20 cellular contexts compared by ENCODE assay signal in genomic region chr1:168917796-168918195, GRCh38.
DNase-seq lines count a peak whose midpoint lies in the region; ATAC-seq and TF ChIP-seq lines count a peak whose summit lies in the region.
"Had no signal": no experiment of that assay in that cellular context is flagged by ENCODE, and none has a peak within 500 bp of the region (broad histone marks: within the 10 kb centered on the region; RNA-seq: fewer than 3 reads in every experiment).

No MANE protein-coding gene starts in this region.

- ATAC-seq in GM23338 (no peak), RWPE2 (ENCODE audit: low read depth) (no peak)

- peak overlapping the region; percentile 77 for H2AFZ ChIP-seq in GM23338

- intact Hi-C loops in esophagus muscularis mucosa (cut with DNase I): no loop called here

- no peaks in the 10 kb centered on the region for H3K79me2 ChIP-seq in GM23338 (replicated peaks; ENCODE audit: insufficient read depth)

- H3K4me2 ChIP-seq in GM23338: no peak overlapping the region
- H3K4me2 ChIP-seq: A549 had no signal

- H3F3A ChIP-seq in GM23338 (replicated peaks; ENCODE audit: low read depth): no peaks in the 10 kb centered on the region

- WGBS in esophagus muscularis mucosa: 90% methylated on average over 2 of the region's 2 CpGs

- H3K9me2 ChIP-seq in GM23338 (ENCODE audit: insufficient read depth): peaks cover 16% of the 10 kb centered on the region; the same call in 1 of the 2 replicates

- H3K4me1 ChIP-seq in GM23338 (ENCODE audit: insufficient read depth) (peaks cover 21% of the 10 kb centered on the region), RWPE2 (ENCODE audit: insufficient read depth, poor library complexity, severe bottlenecking) (peaks cover 27% of the 10 kb centered on the region), esophagus muscularis mucosa (peaks cover 6 to 10% (median 8%) of the 10 kb centered on the region in 4 donors)

- H4K20me1 ChIP-seq in GM23338 (replicated peaks; ENCODE audit: insufficient read depth): no peaks in the 10 kb centered on the region

- no peaks in the 10 kb centered on the region for H3K36me3 Mint-ChIP-seq in GM23338 (ENCODE audit: low read depth)
- H3K36me3 Mint-ChIP-seq: CD14-positive monocyte, IgD-negative memory B cell had no signal

- TF ChIP-seq POLR2A in esophagus muscularis mucosa (IDR thresholded peaks at IDR 0.05; ENCODE audit: low read depth): no peak

- no peaks in the 10 kb centered on the region for H3K27me3 Mint-ChIP-seq in GM23338 (ENCODE audit: insufficient read depth, low read depth, poor library complexity)
- H3K27me3 Mint-ChIP-seq: B cell had no signal

- no peak for DNase-seq in GM23338 (ENCODE audit: low spot score)
- peak; percentile 81 for DNase-seq in NCI-H2107 treated with DMSO at 0.1 percent for 48 hours (lab: John Stamatoyannopoulos, UW; ENCODE audit: unreplicated experiment)
- no peak for DNase-seq in RWPE2 (ENCODE audit: low spot score)
- peak; percentile 16 for DNase-seq in medulla oblongata (ENCODE audit: extremely low spot score)
- no peak for DNase-seq in GM19240 (ENCODE audit: insufficient read length, low spot score)
- DNase-seq in esophagus muscularis mucosa (ENCODE audit: extremely low spot score): no peak
- no peak for DNase-seq in NCI-H146 treated with DMSO at 0.1 percent for 48 hours (lab: John Stamatoyannopoulos, UW; ENCODE audit: unreplicated experiment)
- no peak for DNase-seq in SKM-1 (lab: John Stamatoyannopoulos, UW; ENCODE audit: unreplicated experiment)
- DNase-seq: MV-4-11, NCI-H1694 treated with DMSO at 0.1 percent for 48 hours, NCI-H2081 treated with DMSO at 0.1 percent for 48 hours, NCI-H446, NCI-H526, OCI-M1, SHP77 had no signal

- H3K36me3 ChIP-seq in GM23338 (ENCODE audit: insufficient read depth) (no peaks in the 10 kb centered on the region), RWPE2 (ENCODE audit: low read depth) (no peaks in the 10 kb centered on the region), esophagus muscularis mucosa (no peaks in the 10 kb centered on the region)

- H3K27me3 ChIP-seq in GM23338 (ENCODE audit: insufficient read depth) (no peaks in the 10 kb centered on the region), RWPE2 (ENCODE audit: insufficient read depth, poor library complexity, severe bottlenecking) (no peaks in the 10 kb centered on the region), esophagus muscularis mucosa (no peaks in the 10 kb centered on the region)

- H3K9me3 ChIP-seq in RWPE2 (ENCODE audit: severe bottlenecking) (no peaks in the 10 kb centered on the region), esophagus muscularis mucosa (no peaks in the 10 kb centered on the region)
- H3K9me3 ChIP-seq: A549 had no signal

- no peaks in the 10 kb centered on the region for H3K9me3 Mint-ChIP-seq in GM23338
- H3K9me3 Mint-ChIP-seq: IgD-negative memory B cell had no signal

- no peak overlapping the region for H3K4me3 Mint-ChIP-seq in GM23338
- H3K4me3 Mint-ChIP-seq: B cell, CD14-positive monocyte, IgD-negative memory B cell had no signal

- H3K27ac ChIP-seq in GM23338 (ENCODE audit: low read depth): no peak overlapping the region
- peak overlapping the region; percentile 73 for H3K27ac ChIP-seq in RWPE2 (ENCODE audit: poor library complexity, severe bottlenecking)
- H3K27ac ChIP-seq in esophagus muscularis mucosa (replicated peaks in 1 of 4): no peak overlapping the region
- H3K27ac ChIP-seq: SK-N-MC had no signal

- H3K27ac Mint-ChIP-seq in GM23338: peak overlapping the region; percentile 33; the same call in 1 of the 2 replicates
- H3K27ac Mint-ChIP-seq: B cell had no signal

- no peak for TF ChIP-seq CTCF in GM23338 (conservative IDR thresholded peaks at IDR 0.05; ENCODE audit: low read depth in 2 of 2)
- no peak for TF ChIP-seq CTCF in RWPE2 (IDR thresholded peaks at IDR 0.05; ENCODE audit: poor library complexity, severe bottlenecking)
- TF ChIP-seq CTCF in esophagus muscularis mucosa (IDR thresholded peaks at IDR 0.05): no peak

- no peak for TF ChIP-seq EP300 in esophagus muscularis mucosa (IDR thresholded peaks at IDR 0.05)

- peaks cover 27% of the 10 kb centered on the region for H3K4me1 Mint-ChIP-seq in GM23338
- H3K4me1 Mint-ChIP-seq: B cell had no signal

- no peak overlapping the region for H3K4me3 ChIP-seq in GM23338
- no peak overlapping the region for H3K4me3 ChIP-seq in RWPE2 (ENCODE audit: severe bottlenecking)
- H3K4me3 ChIP-seq in esophagus muscularis mucosa: no peak overlapping the region
- H3K4me3 ChIP-seq: A549, SK-N-MC had no signal

TF ChIP-seq in GM23338, 12 proteins besides CTCF, POLR2A, EP300 and RAD21 (continues in another document):
- TF ChIP-seq CREB1 (CRISPR knock-in tag; IDR thresholded peaks at IDR 0.05; ENCODE audit: low read depth) (no peak), ZNF114 (CRISPR knock-in tag; IDR thresholded peaks at IDR 0.05) (no peak), JUNB (IDR thresholded peaks at IDR 0.05; ENCODE audit: unreplicated experiment) (no peak), EZH2phosphoT487 (IDR thresholded peaks at IDR 0.05; ENCODE audit: unreplicated experiment) (no peak), POLR2AphosphoS5 (IDR thresholded peaks at IDR 0.05; ENCODE audit: low read depth) (no peak), REST (IDR thresholded peaks at IDR 0.05; ENCODE audit: unreplicated experiment) (no peak), NANOG (IDR thresholded peaks at IDR 0.05; ENCODE audit: borderline replicate concordance) (no peak), ETS1 (IDR thresholded peaks at IDR 0.05) (no peak), ZNF331 (CRISPR knock-in tag; IDR thresholded peaks at IDR 0.05; ENCODE audit: low read depth) (no peak)

Comparison
In these comparisons a context has a peak if more than half of its experiments do, and no peak if none do; other contexts are left out.
1. DNase-seq: peak in NCI-H2107 treated with DMSO at 0.1 percent for 48 hours (single experiment) and medulla oblongata (single experiment); none in GM23338 (single experiment), RWPE2 (single experiment), GM19240 (single experiment), esophagus muscularis mucosa (single experiment), NCI-H146 treated with DMSO at 0.1 percent for 48 hours (single experiment) and SKM-1 (single experiment).